Comparison of ENCODE assay signal across 8 cellular contexts in the genomic region with DNA sequence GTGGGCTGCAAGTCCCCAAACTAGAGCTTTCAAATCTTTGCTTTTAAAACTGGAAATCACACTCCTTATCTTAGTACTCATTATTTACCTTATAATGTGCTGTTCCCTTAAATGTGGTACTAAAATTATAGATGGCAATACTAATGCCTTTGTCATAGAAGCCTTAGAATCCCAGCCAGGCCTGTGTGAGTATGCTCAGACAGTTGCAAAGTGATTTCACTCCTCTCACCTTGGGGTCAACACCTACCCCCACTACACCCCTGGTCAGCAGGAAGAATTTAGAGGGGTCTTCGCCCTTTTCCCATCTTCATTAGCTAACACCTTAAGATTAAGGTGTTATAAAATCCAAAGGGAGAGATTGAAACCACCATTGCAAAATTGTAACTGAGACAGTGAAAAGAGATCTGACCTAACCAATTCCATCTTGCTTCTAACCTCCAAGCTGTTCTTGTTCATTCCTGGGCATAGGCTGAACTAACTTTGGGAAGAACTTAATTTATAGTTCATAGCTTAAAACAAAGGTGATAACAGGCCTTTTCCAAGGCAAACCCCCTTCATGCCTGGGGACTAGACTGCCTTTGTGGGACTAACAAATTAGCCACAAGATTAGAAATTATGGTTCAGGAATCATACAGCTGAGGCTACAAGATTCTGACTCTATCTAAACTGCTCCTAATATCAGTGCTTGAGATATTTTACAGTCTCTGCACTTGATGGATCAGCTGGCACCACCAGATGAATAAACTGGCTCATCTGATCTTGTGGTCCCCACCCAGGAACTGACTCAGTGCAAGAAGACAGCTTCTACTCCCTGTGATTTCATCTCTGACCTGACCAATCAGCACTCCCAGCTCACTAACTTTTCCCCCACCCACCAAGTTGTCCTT. TPM values are rescaled to one million over a fixed set of nuclear protein-coding genes. Genes with fewer than 3 reads are reported as not detected.
DNase-seq lines count a peak whose midpoint lies in the region; ATAC-seq, FAIRE-seq and TF ChIP-seq lines count a peak whose summit lies in the region.

No MANE protein-coding gene starts in this region.

- H3K27ac ChIP-seq in gastroesophageal sphincter = peak overlapping the region in 3 of 4 donors; percentile 41 to 60 (median 41)

- H3K4me3 ChIP-seq in gastroesophageal sphincter = no peak overlapping the region

- peaks cover 4 to 20% (median 4%) of the 10 kb centered on the region in 3 donors for H3K4me1 ChIP-seq in gastroesophageal sphincter

- TF ChIP-seq EP300 in gastroesophageal sphincter (IDR thresholded peaks at IDR 0.05) = no peak

- no peaks in the 10 kb centered on the region for H3K27me3 ChIP-seq in gastroesophageal sphincter

- ATAC-seq in gastroesophageal sphincter = peak; percentile 68
- ATAC-seq in GM21723 (IDR thresholded peaks at IDR 0.05; ENCODE audit: unreplicated experiment) = no peak
- ATAC-seq in GM18519 (IDR thresholded peaks at IDR 0.05; ENCODE audit: low FRiP score, unreplicated experiment) = no peak

- no peaks in the 10 kb centered on the region for H3K9me3 ChIP-seq in gastroesophageal sphincter

- DNase-seq in LHCN-M2 (ENCODE audit: low read depth) (peak; percentile 97), urothelium cell line (ENCODE audit: low spot score) (no peak), NCI-H1048 (lab: John Stamatoyannopoulos, UW) (no peak)
- peak; percentile 29 for DNase-seq in activated T-cell treated with anti-CD3 and anti-CD28 coated beads, Interleukin-2, amount 50 U/mL, for 1 hour
- peak; percentile 19 for DNase-seq in stimulated activated CD8-positive, alpha-beta memory T cell treated with anti-CD3 and anti-CD28 coated beads, Interleukin-12 subunit alpha, Interleukin-12 subunit beta, amount 100 ng/mL, for 4 hours (ENCODE audit: low read depth)

- no peak for TF ChIP-seq CTCF in gastroesophageal sphincter (IDR thresholded peaks at IDR 0.05)

- FAIRE-seq in urothelium cell line (lab: Jason Lieb, UNC) = no peak

- no peaks in the 10 kb centered on the region for H3K36me3 ChIP-seq in gastroesophageal sphincter

- WGBS in gastroesophageal sphincter (ENCODE audit: low coverage in 1 of 2), 2 donors = 100% methylated on average over 1 of the region's 1 CpG

- TF ChIP-seq POLR2A in gastroesophageal sphincter (IDR thresholded peaks at IDR 0.05) = no peak

RNA-seq across cellular contexts. Expression of gene MRPL17, which starts 10.4 kb away (rescaled TPM):
- total RNA-seq in LHCN-M2 (2014; rRNA removed) = 98.6 and 427 TPM in 2 replicates
- polyA plus RNA-seq in LHCN-M2 (2012) = 145 TPM
- 10 to 100 TPM; 12.6 to 35.0 (median 18.6) TPM for total RNA-seq in gastroesophageal sphincter

RNA-seq across cellular contexts. Expression of gene DCHS1, which starts 38.0 kb away (rescaled TPM):
- total RNA-seq in LHCN-M2 (2014; rRNA removed) = 2.4 and 2.6 TPM in 2 replicates
- polyA plus RNA-seq in LHCN-M2 (2012) = 0.56 TPM
- total RNA-seq in gastroesophageal sphincter = 10 to 100 TPM; 22.2 to 59.8 (median 37.8) TPM

Comparison
In these comparisons a context has a peak if more than half of its experiments do, and no peak if none do; other contexts are left out.
1. DNase-seq: peak in LHCN-M2 (single experiment), activated T-cell treated with anti-CD3 and anti-CD28 coated beads, Interleukin-2, amount 50 U/mL, for 1 hour (single experiment) and stimulated activated CD8-positive, alpha-beta memory T cell treated with anti-CD3 and anti-CD28 coated beads, Interleukin-12 subunit alpha, Interleukin-12 subunit beta, amount 100 ng/mL, for 4 hours (single experiment); none in urothelium cell line (single experiment) and NCI-H1048 (single experiment).